In genomic region chr4:165215034-165215751, GRCh38 we compare ENCODE assay signal across 8 cellular contexts. TPM values are rescaled to one million over a fixed set of nuclear protein-coding genes. Genes with fewer than 3 reads are reported as not detected.
DNase-seq lines count a peak whose midpoint lies in the region; ATAC-seq, FAIRE-seq and TF ChIP-seq lines count a peak whose summit lies in the region.
"Not testable (repeated sequence)": the region's sequence is repeated elsewhere in the genome, so short reads cannot be mapped to it uniquely, and the experiment has no call there.

No MANE protein-coding gene starts in this region.

- BruUV-seq in GM12878 (replicated peaks; lab: Mats Ljungman, UMichigan): not testable (repeated sequence)

- H3K79me2 ChIP-seq in MM.1S (ENCODE audit: low read length): peaks cover 59% of the 10 kb centered on the region
- peaks cover 23% of the 10 kb centered on the region for H3K79me2 ChIP-seq in GM12878 (ENCODE audit: control insufficient read depth, insufficient read depth, low read length)

- H3K4me3 ChIP-seq in MM.1S (ENCODE audit: low read length); GM12878: not testable (repeated sequence)

- H3K9ac ChIP-seq in MM.1S (ENCODE audit: low read length): peak overlapping the region; percentile 21; the same call in 1 of the 2 replicates
- H3K9ac ChIP-seq in GM12878 (ENCODE audit: control insufficient read depth, insufficient read depth, low read length): not testable (repeated sequence)

- H3K9me2 ChIP-seq in MM.1S (replicated peaks; ENCODE audit: insufficient read depth, low read length): not testable (repeated sequence)

- DNase-seq in EH (ENCODE audit: low read depth): peak; percentile 74
- not testable (repeated sequence) for DNase-seq in MM.1S; GM12878 (ENCODE audit: low read depth, low spot score); left ventricle myocardium superior
- peak; percentile 29 to 38 for DNase-seq in activated CD4-positive, alpha-beta T cell treated with anti-CD3 and anti-CD28 coated beads, Interleukin-2, amount 50 U/mL, for 4 hours
- peak; percentile 55 for DNase-seq in stimulated activated CD4-positive, alpha-beta T cell treated with anti-CD3 and anti-CD28 coated beads, Interleukin-4, amount 100 ng/mL, for 24 hours

- TF ChIP-seq CTCF in MM.1S (IDR thresholded peaks at IDR 0.05; ENCODE audit: low read length); GM12878 (IDR thresholded peaks at IDR 0.05 in 2 of 3, conservative IDR thresholded peaks at IDR 0.05 in 1 of 3; ENCODE audit: control insufficient read depth in 2 of 3, extremely low read depth in 1 of 3, insufficient read depth in 1 of 3, low read depth in 3 of 3, low read length in 3 of 3): not testable (repeated sequence)

- not testable (repeated sequence) for H3K9me3 ChIP-seq in MM.1S (replicated peaks; ENCODE audit: insufficient read depth, low read length); GM12878 (replicated peaks; ENCODE audit: control insufficient read depth, insufficient read depth, low read length)

- not testable (repeated sequence) for FAIRE-seq in GM12878 (lab: Jason Lieb, UNC)

- H3K27me3 ChIP-seq in MM.1S (replicated peaks; ENCODE audit: insufficient read depth, low read length); GM12878 (replicated peaks in 1 of 2; ENCODE audit: control insufficient read depth in 2 of 2, insufficient read depth in 2 of 2, low read length in 1 of 2): not testable (repeated sequence)

- not testable (repeated sequence) for H2AFZ ChIP-seq in MM.1S (ENCODE audit: low read length); GM12878 (ENCODE audit: control insufficient read depth, low read depth, low read length)

- CTCF ChIA-PET in GM12878 (lab: Yijun Ruan, JAX): not testable (repeated sequence)

- not testable (repeated sequence) for TF ChIP-seq RAD21 in GM12878 (IDR thresholded peaks at IDR 0.05; ENCODE audit: insufficient read depth, low read depth, low read length)

- not testable (repeated sequence) for H3K36me3 ChIP-seq in MM.1S (replicated peaks; ENCODE audit: insufficient read depth, low read length); GM12878 (ENCODE audit: control insufficient read depth in 2 of 2, insufficient read depth in 2 of 2, low read length in 1 of 2)

- POLR2A ChIA-PET in GM12878 (lab: Charles Lee): not testable (repeated sequence)

- not testable (repeated sequence) for TF ChIP-seq EP300 in GM12878 (IDR thresholded peaks at IDR 0.05; ENCODE audit: borderline replicate concordance in 1 of 2, control insufficient read depth in 1 of 2, low read depth in 2 of 2, low read length in 2 of 2)

- not testable (repeated sequence) for TF ChIP-seq POLR2A in GM12878 (IDR thresholded peaks at IDR 0.05; ENCODE audit: low read depth, low read length)

- H3F3A ChIP-seq in MM.1S (ENCODE audit: insufficient read depth, low read length): not testable (repeated sequence)

- SMC1A ChIA-PET in GM12878 (lab: Charles Lee; ENCODE audit: uncharacterized antibody, unreplicated experiment): not testable (repeated sequence)

- RAD21 ChIA-PET in GM12878 (lab: Charles Lee; ENCODE audit: unreplicated experiment): interaction anchor here (0.9 kb wide), 1 partner anchor 12 kb away, joined by 4 read pairs; no protein-coding TSS in a partner anchor

- intact Hi-C loops in GM12878 (cut with micrococcal nuclease; ENCODE audit: unreplicated experiment); left ventricle myocardium superior (cut with micrococcal nuclease): not testable (repeated sequence)

- H3K4me2 ChIP-seq in MM.1S (ENCODE audit: low read depth, low read length): peak overlapping the region; percentile 31; the same call in 1 of the 2 replicates
- peak overlapping the region; percentile 36; the same call in 1 of the 2 replicates for H3K4me2 ChIP-seq in GM12878 (ENCODE audit: control insufficient read depth, insufficient read depth)

- 8% methylated on average over 2 of the region's 2 CpGs for WGBS in GM12878 (ENCODE audit: insufficient coverage, insufficient replicate concordance, low lambda C conversion rate, missing lambda C conversion rate)

- H3K27ac ChIP-seq in MM.1S (ENCODE audit: low read length): peak overlapping the region; percentile 73; the same call in 1 of the 2 replicates
- H3K27ac ChIP-seq in GM12878 (ENCODE audit: control insufficient read depth, insufficient read depth): peak overlapping the region; percentile 42

- in situ Hi-C loops in GM12878 (cut with MboI): not testable (repeated sequence)

- H4K20me1 ChIP-seq in MM.1S (ENCODE audit: insufficient read depth, low read length); GM12878 (ENCODE audit: control insufficient read depth, insufficient read depth): not testable (repeated sequence)

- H3K4me1 ChIP-seq in MM.1S (ENCODE audit: low read length) (peaks cover 22% of the 10 kb centered on the region), GM12878 (ENCODE audit: control insufficient read depth, insufficient read depth, low read length) (peaks cover 14% of the 10 kb centered on the region)

- ATAC-seq in GM21381 (IDR thresholded peaks at IDR 0.05; ENCODE audit: unreplicated experiment) (peak; percentile 46), HG02981 (IDR thresholded peaks at IDR 0.05; ENCODE audit: unreplicated experiment) (peak; percentile 63), GM12878 (peak; percentile 73), left ventricle myocardium superior (peak; percentile 44)

TF ChIP-seq in GM12878, 131 proteins besides CTCF, POLR2A, EP300 and RAD21:
- TF ChIP-seq JUNB (IDR thresholded peaks at IDR 0.05) (peak; percentile 36; the same call in 1 of the 2 replicates), CREM (IDR thresholded peaks at IDR 0.05; ENCODE audit: low read depth) (peak; percentile 71), CREB1 (IDR thresholded peaks at IDR 0.05; ENCODE audit: low read depth) (peak; percentile 51; the same call in 1 of the 2 replicates), RUNX3 (IDR thresholded peaks at IDR 0.05; ENCODE audit: low read length) (peak; percentile 32; the same call in 1 of the 2 replicates)
TF ChIP-seq in GM12878: peak in this region for 4; not testable (repeated sequence) for 127.

RNA-seq across cellular contexts. Expression of gene KLHL2, which starts 7.8 kb away (rescaled TPM):
- total RNA-seq in GM12878 (2013; cell fraction: nucleolus; rRNA removed): 30.2 and 36.1 TPM in 2 replicates
- 12.8 and 15.4 TPM in 2 replicates for total RNA-seq in GM12878 (2014; rRNA removed)
- total RNA-seq in GM12878 (2014; rRNA removed; fragmentation: Illumina TruSeq; extraction: Trizol): 14.6 and 15.8 TPM in 2 replicates
- total RNA-seq in GM12878 (2021): 15.6 and 18.9 TPM in 2 replicates
- 8.8 TPM for polyA plus RNA-seq in GM12878 (2011; ENCODE audit: low read depth)
- polyA plus RNA-seq in GM12878 (2011; rRNA removed): 22.8 and 31.2 TPM in 2 replicates
- polyA plus RNA-seq in GM12878 (2011; cell fraction: cytosol; rRNA removed): 8.3 and 9.6 TPM in 2 replicates
- polyA plus RNA-seq in GM12878 (2011; cell fraction: nucleus; rRNA removed): 14.6 and 18.6 TPM in 2 replicates
- polyA plus RNA-seq in GM12878 (2012): 9.3 and 13.2 TPM in 2 replicates
- polyA plus RNA-seq in GM12878 (2014; fragmentation: Illumina TruSeq; extraction: Trizol): 12.9 and 19.2 TPM in 2 replicates
- 1 to 10 TPM; 8.6 TPM for polyA plus RNA-seq in GM12878 (2014; fragmentation: Nextera tagmentation; extraction: Ambion mirVana)
- 12.4 and 17.5 TPM in 2 replicates for polyA plus RNA-seq in GM12878 (2014; rRNA removed)
- polyA plus RNA-seq in GM12878 (2016; fragmentation: Nextera tagmentation; extraction: Ambion mirVana): 10 to 100 TPM in 1 of 2 experiments, 1 to 10 TPM in 1; 4.8 to 12.0 TPM
- 11.7 and 19.6 TPM in 2 replicates for polyA minus RNA-seq in GM12878 (2011; rRNA and poly(A)+ RNA removed)
- 4.6 and 8.0 TPM in 2 replicates for polyA minus RNA-seq in GM12878 (2011; cell fraction: cytosol; rRNA and poly(A)+ RNA removed)
- polyA minus RNA-seq in GM12878 (2011; cell fraction: nucleus; rRNA and poly(A)+ RNA removed): 8.0 and 11.8 TPM in 2 replicates
- 7.4 TPM for total RNA-seq in left ventricle myocardium superior
